ENCODE assay signal across 20 cellular contexts in genomic region chr1:235009074-235009473, GRCh38.
DNase-seq lines count a peak whose midpoint lies in the region; ATAC-seq and TF ChIP-seq lines count a peak whose summit lies in the region.
"Had no signal": no experiment of that assay in that cellular context is flagged by ENCODE, and none has a peak within 500 bp of the region (broad histone marks: within the 10 kb centered on the region; RNA-seq: fewer than 3 reads in every experiment).

No MANE protein-coding gene starts in this region.

- H3K27ac ChIP-seq in testis: no peak overlapping the region
- H3K27ac ChIP-seq: ascending aorta, C4-2B, gastrocnemius medialis, HL-60, left lung, psoas muscle had no signal

- POLR2A ChIA-PET in activated CD4-positive, alpha-beta T cell treated with anti-CD3 and anti-CD28 coated beads for 36 hours (lab: Charles Lee): no interaction called here
- POLR2A ChIA-PET in naive thymus-derived CD8-positive, alpha-beta T cell (lab: Charles Lee): interaction anchor here (0.5 kb wide), 1 partner anchor 8 kb away, joined by 3 read pairs; no protein-coding TSS in a partner anchor

- no peak overlapping the region for H3K4me3 Mint-ChIP-seq in activated CD4-positive, alpha-beta T cell treated with anti-CD3 and anti-CD28 coated beads for 36 hours
- no peak overlapping the region for H3K4me3 Mint-ChIP-seq in activated T-helper 1 cell treated with anti-CD3 and anti-CD28 coated beads, Interleukin-12 subunit alpha, Interleukin-12 subunit beta, Interleukin-2, Interleukin-4 antibody, amounts not matched to agents 30 ng/mL and 10 ng/mL and 1 ng/mL, durations not matched to agents 14 hours and 24 hours and 36 hours
- peak overlapping the region in 3 of 10 donors; percentile 33 to 45 (median 35) for H3K4me3 Mint-ChIP-seq in naive thymus-derived CD8-positive, alpha-beta T cell
- H3K4me3 Mint-ChIP-seq: WTC11 had no signal

- peak overlapping the region; percentile 96 for H3K27ac Mint-ChIP-seq in activated CD4-positive, alpha-beta T cell treated with anti-CD3 and anti-CD28 coated beads for 36 hours
- H3K27ac Mint-ChIP-seq in activated T-helper 1 cell treated with anti-CD3 and anti-CD28 coated beads, Interleukin-12 subunit alpha, Interleukin-12 subunit beta, Interleukin-2, Interleukin-4 antibody, amounts not matched to agents 30 ng/mL and 10 ng/mL and 1 ng/mL, durations not matched to agents 14 hours and 24 hours and 36 hours: peak overlapping the region; percentile 82
- H3K27ac Mint-ChIP-seq in naive thymus-derived CD8-positive, alpha-beta T cell: peak overlapping the region in 9 of 10 donors; percentile 38 to 95 (median 76)
- H3K27ac Mint-ChIP-seq: WTC11 had no signal

- CTCF ChIA-PET in activated CD4-positive, alpha-beta T cell treated with anti-CD3 and anti-CD28 coated beads for 36 hours (lab: Charles Lee): interaction anchor here (0.9 to 1.2 kb wide), 3 partner anchors 23 to 157 kb away, joined by 3 to 5 read pairs (median 3); no protein-coding TSS in a partner anchor

- H3K27me3 ChIP-seq in testis: no peaks in the 10 kb centered on the region
- H3K27me3 ChIP-seq: ascending aorta, gastrocnemius medialis, left lung had no signal

- peaks cover 88% of the 10 kb centered on the region for H3K4me1 Mint-ChIP-seq in activated CD4-positive, alpha-beta T cell treated with anti-CD3 and anti-CD28 coated beads for 36 hours
- peaks cover 90% of the 10 kb centered on the region for H3K4me1 Mint-ChIP-seq in activated T-helper 1 cell treated with anti-CD3 and anti-CD28 coated beads, Interleukin-12 subunit alpha, Interleukin-12 subunit beta, Interleukin-2, Interleukin-4 antibody, amounts not matched to agents 30 ng/mL and 10 ng/mL and 1 ng/mL, durations not matched to agents 14 hours and 24 hours and 36 hours (ENCODE audit: low read depth)
- peaks cover 23 to 81% (median 38%) of the 10 kb centered on the region in 4 donors for H3K4me1 Mint-ChIP-seq in naive thymus-derived CD8-positive, alpha-beta T cell

- no peaks in the 10 kb centered on the region for H3K36me3 ChIP-seq in testis (ENCODE audit: low read depth, missing control alignments)
- H3K36me3 ChIP-seq: ascending aorta, gastrocnemius medialis, left lung had no signal

- peaks cover 28% of the 10 kb centered on the region for H3K36me3 Mint-ChIP-seq in activated CD4-positive, alpha-beta T cell treated with anti-CD3 and anti-CD28 coated beads for 36 hours (ENCODE audit: low read depth)
- peaks cover 18% of the 10 kb centered on the region for H3K36me3 Mint-ChIP-seq in activated T-helper 1 cell treated with anti-CD3 and anti-CD28 coated beads, Interleukin-12 subunit alpha, Interleukin-12 subunit beta, Interleukin-2, Interleukin-4 antibody, amounts not matched to agents 30 ng/mL and 10 ng/mL and 1 ng/mL, durations not matched to agents 14 hours and 24 hours and 36 hours (ENCODE audit: low read depth)
- H3K36me3 Mint-ChIP-seq in naive thymus-derived CD8-positive, alpha-beta T cell: no peaks in the 10 kb centered on the region

- TF ChIP-seq CTCF in GM12865 (IDR thresholded peaks at IDR 0.05; ENCODE audit: insufficient read depth, low read depth, low read length, missing control alignments) (no peak), testis (IDR thresholded peaks at IDR 0.05) (no peak)

- H3K9me3 ChIP-seq in testis: no peaks in the 10 kb centered on the region
- H3K9me3 ChIP-seq: ascending aorta, gastrocnemius medialis, psoas muscle had no signal

- TF ChIP-seq POLR2A in testis (IDR thresholded peaks at IDR 0.05): no peak

- H3K4me3 ChIP-seq in GM12865 (ENCODE audit: low read depth, low read length) (no peak overlapping the region), testis (no peak overlapping the region)
- H3K4me3 ChIP-seq: ascending aorta, gastrocnemius medialis, left lung, psoas muscle had no signal

- peaks cover 15% of the 10 kb centered on the region for H3K9me3 Mint-ChIP-seq in activated CD4-positive, alpha-beta T cell treated with anti-CD3 and anti-CD28 coated beads for 36 hours (ENCODE audit: low read depth)
- peaks cover 26% of the 10 kb centered on the region for H3K9me3 Mint-ChIP-seq in activated T-helper 1 cell treated with anti-CD3 and anti-CD28 coated beads, Interleukin-12 subunit alpha, Interleukin-12 subunit beta, Interleukin-2, Interleukin-4 antibody, amounts not matched to agents 30 ng/mL and 10 ng/mL and 1 ng/mL, durations not matched to agents 14 hours and 24 hours and 36 hours
- no peaks in the 10 kb centered on the region for H3K9me3 Mint-ChIP-seq in naive thymus-derived CD8-positive, alpha-beta T cell

- intact Hi-C loops in activated CD4-positive, alpha-beta T cell treated with anti-CD3 and anti-CD28 coated beads for 36 hours (cut with DNase I, micrococcal nuclease): no loop called here
- intact Hi-C loops in activated T-helper 1 cell treated with anti-CD3 and anti-CD28 coated beads, Interleukin-12 subunit alpha, Interleukin-12 subunit beta, Interleukin-2, Interleukin-4 antibody, amounts not matched to agents 30 ng/mL and 10 ng/mL and 1 ng/mL, durations not matched to agents 14 hours and 24 hours and 36 hours (cut with micrococcal nuclease): no loop called here
- intact Hi-C loops in testis (cut with DNase I; ENCODE audit: low total_unique reads): no loop called here

- ATAC-seq in activated CD4-positive, alpha-beta T cell treated with anti-CD3 and anti-CD28 coated beads for 36 hours: no peak
- ATAC-seq in naive thymus-derived CD8-positive, alpha-beta T cell: no peak
- ATAC-seq: gastrocnemius medialis; left lung; psoas muscle; stimulated activated naive CD8-positive, alpha-beta T cell treated with anti-CD3 and anti-CD28 coated beads, Interleukin-15, Interleukin-2, amounts not matched to agents 100 U/mL and 50 U/mL, for 24 hours; WTC11 had no signal

- peaks cover 8% of the 10 kb centered on the region for H3K4me1 ChIP-seq in testis
- H3K4me1 ChIP-seq: ascending aorta, psoas muscle had no signal

- 88 to 91% methylated on average over 7 of the region's 7 CpGs for WGBS in testis, 2 donors

- DNase-seq in activated CD4-positive, alpha-beta T cell treated with anti-CD3 and anti-CD28 coated beads for 36 hours: peak; percentile 6
- no peak for DNase-seq in activated CD4-positive, alpha-beta T cell treated with anti-CD3 and anti-CD28 coated beads, Interleukin-2, amount 50 U/mL, for 48 hours
- DNase-seq in GM12865 (ENCODE audit: low read depth) (peak; percentile 85), anterior cingulate cortex (lab: John Stamatoyannopoulos, UW) (no peak), testis (no peak)
- no peak for DNase-seq in activated T-helper 1 cell treated with anti-CD3 and anti-CD28 coated beads, Interleukin-12 subunit alpha, Interleukin-12 subunit beta, Interleukin-2, Interleukin-4 antibody, amounts not matched to agents 30 ng/mL and 10 ng/mL and 1 ng/mL, durations not matched to agents 14 hours and 24 hours and 36 hours (ENCODE audit: low spot score)
- no peak for DNase-seq in naive thymus-derived CD8-positive, alpha-beta T cell
- DNase-seq in effector CD8-positive, alpha-beta T cell (lab: John Stamatoyannopoulos, UW): no peak
- DNase-seq: gastrocnemius medialis; left lung; NCI-H1105; NCI-H2171 treated with DMSO at 0.1 percent for 48 hours; NCI-H774; psoas muscle; stimulated activated CD4-positive, alpha-beta T cell treated with anti-CD3 and anti-CD28 coated beads, Interleukin-12 subunit alpha, Interleukin-12 subunit beta, amount 100 ng/mL, for 4 hours; stimulated activated naive CD8-positive, alpha-beta T cell treated with anti-CD3 and anti-CD28 coated beads, Interleukin-15, Interleukin-2, amounts not matched to agents 100 U/mL and 50 U/mL, for 24 hours had no signal

- H3K27me3 Mint-ChIP-seq in activated CD4-positive, alpha-beta T cell treated with anti-CD3 and anti-CD28 coated beads for 36 hours: no peaks in the 10 kb centered on the region
- peaks cover 5% of the 10 kb centered on the region for H3K27me3 Mint-ChIP-seq in activated T-helper 1 cell treated with anti-CD3 and anti-CD28 coated beads, Interleukin-12 subunit alpha, Interleukin-12 subunit beta, Interleukin-2, Interleukin-4 antibody, amounts not matched to agents 30 ng/mL and 10 ng/mL and 1 ng/mL, durations not matched to agents 14 hours and 24 hours and 36 hours (ENCODE audit: insufficient read depth)
- H3K27me3 Mint-ChIP-seq in naive thymus-derived CD8-positive, alpha-beta T cell: no peaks in the 10 kb centered on the region

Comparison
In these comparisons a context has a peak if more than half of its experiments do, and no peak if none do; other contexts are left out.
1. DNase-seq: peak in activated CD4-positive, alpha-beta T cell treated with anti-CD3 and anti-CD28 coated beads for 36 hours (single experiment) and GM12865 (single experiment); none in activated CD4-positive, alpha-beta T cell treated with anti-CD3 and anti-CD28 coated beads, Interleukin-2, amount 50 U/mL, for 48 hours (0 of 2), activated T-helper 1 cell treated with anti-CD3 and anti-CD28 coated beads, Interleukin-12 subunit alpha, Interleukin-12 subunit beta, Interleukin-2, Interleukin-4 antibody, amounts not matched to agents 30 ng/mL and 10 ng/mL and 1 ng/mL, durations not matched to agents 14 hours and 24 hours and 36 hours (single experiment), naive thymus-derived CD8-positive, alpha-beta T cell (0 of 10), effector CD8-positive, alpha-beta T cell (single experiment), anterior cingulate cortex (0 of 58) and testis (single experiment).
2. Peak in every context shown above with its lines, with median percentiles within 50 percentile points of each other: H3K27ac Mint-ChIP-seq.